In the genomic region with DNA sequence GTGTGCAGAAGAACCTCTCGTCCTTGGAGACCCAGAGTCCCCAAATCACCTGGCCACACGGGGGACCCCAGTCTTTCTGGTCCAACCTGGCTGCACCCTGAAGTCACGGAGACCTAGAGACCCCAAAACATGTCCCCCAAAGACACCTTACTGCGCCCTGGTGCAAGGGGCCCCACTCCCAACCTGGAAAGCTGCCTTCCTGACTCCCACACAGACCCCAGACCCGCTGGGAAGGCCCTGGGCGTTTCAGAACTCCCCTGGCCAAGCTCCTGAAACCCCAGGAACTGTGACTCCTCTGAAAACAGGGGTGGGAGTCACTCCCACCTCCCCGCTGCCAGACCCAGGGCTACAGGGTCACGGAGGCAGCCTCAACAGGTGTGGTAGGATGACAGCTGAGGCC, we compare ENCODE assay signal across 26 cellular contexts. TPM values are rescaled to one million over a fixed set of nuclear protein-coding genes. Genes with fewer than 3 reads are reported as not detected.
DNase-seq lines count a peak whose midpoint lies in the region; ATAC-seq, FAIRE-seq and TF ChIP-seq lines count a peak whose summit lies in the region.
"Had no signal": no experiment of that assay in that cellular context is flagged by ENCODE, and none has a peak within 500 bp of the region (broad histone marks: within the 10 kb centered on the region; RNA-seq: fewer than 3 reads in every experiment).

No MANE protein-coding gene starts in this region.

- H3K36me3 ChIP-seq in H1 (ENCODE audit: control insufficient read depth in 2 of 4, insufficient read depth in 4 of 4, low read length in 3 of 4), result no peaks in the 10 kb centered on the region; a peak in 1 of 8 replicates
- H3K36me3 ChIP-seq: BLaER1 had no signal

- H3K9me3 Mint-ChIP-seq in T-helper 1 cell treated with Interleukin-12 subunit alpha and Interleukin-12 subunit beta and Interleukin-4 antibody, amounts not matched to agents 30 μg/mL and 1 μg/mL, for 36 hours, result peaks cover 19% of the 10 kb centered on the region
- H3K9me3 Mint-ChIP-seq: CD4-positive, alpha-beta T cell had no signal

- no peak for TF ChIP-seq RAD21 in H1 (IDR thresholded peaks at IDR 0.05 in 1 of 2, conservative IDR thresholded peaks at IDR 0.05 in 1 of 2; ENCODE audit: low read depth in 2 of 2, low read length in 2 of 2)

- TF ChIP-seq CTCF in H1 (IDR thresholded peaks at IDR 0.05; ENCODE audit: control extremely low read depth in 1 of 3, insufficient read depth in 1 of 3, low read depth in 1 of 3, low read length in 3 of 3), result no peak

- H3K79me1 ChIP-seq in H1 (ENCODE audit: low read depth, low read length), result no peaks in the 10 kb centered on the region

- ATAC-seq in HG02938 (IDR thresholded peaks at IDR 0.05; ENCODE audit: unreplicated experiment), result no peak
- ATAC-seq: HCT116 had no signal

- TF ChIP-seq EP300 in H1 (IDR thresholded peaks at IDR 0.05; ENCODE audit: borderline replicate concordance in 1 of 2, low read depth in 2 of 2, low read length in 2 of 2), result no peak

- H3K4me2 ChIP-seq in H1 (ENCODE audit: insufficient read depth in 1 of 2, low read depth in 2 of 2, low read length in 2 of 2), result no peak overlapping the region; a peak in 1 of 4 replicates
- H3K4me2 ChIP-seq: BLaER1 had no signal

- no peak overlapping the region for H3K23ac ChIP-seq in H1 (ENCODE audit: insufficient read length)

- CTCF ChIA-PET in H1 (lab: Charles Lee; ENCODE audit: partially characterized antibody), result no interaction called here

- peak overlapping the region; percentile 68 for H3K27ac Mint-ChIP-seq in T-helper 1 cell treated with Interleukin-12 subunit alpha and Interleukin-12 subunit beta and Interleukin-4 antibody, amounts not matched to agents 30 μg/mL and 1 μg/mL, for 36 hours
- H3K27ac Mint-ChIP-seq: CD4-positive, alpha-beta T cell; IgD-negative memory B cell had no signal

- H3K36me3 Mint-ChIP-seq in T-helper 1 cell treated with Interleukin-12 subunit alpha and Interleukin-12 subunit beta and Interleukin-4 antibody, amounts not matched to agents 30 μg/mL and 1 μg/mL, for 36 hours (ENCODE audit: low read depth), result no peaks in the 10 kb centered on the region
- H3K36me3 Mint-ChIP-seq: IgD-negative memory B cell had no signal

- H3K9me3 ChIP-seq in H1 (ENCODE audit: insufficient read depth in 2 of 2, low read depth in 1 of 2, low read length in 1 of 2), result no peaks in the 10 kb centered on the region
- H3K9me3 ChIP-seq: BLaER1 had no signal

- H3K79me2 ChIP-seq in H1 (ENCODE audit: control insufficient read depth in 1 of 2, insufficient read depth in 2 of 2, low read length in 2 of 2), result no peaks in the 10 kb centered on the region

- no peak overlapping the region for H3K9ac ChIP-seq in H1 (replicated peaks in 1 of 4; ENCODE audit: extremely low read depth in 1 of 4, low read depth in 3 of 4, low read length in 3 of 4)
- H3K9ac ChIP-seq: BLaER1 had no signal

- TF ChIP-seq POLR2A in H1 (IDR thresholded peaks at IDR 0.05; ENCODE audit: control extremely low read depth in 1 of 2, low read depth in 2 of 2, low read length in 2 of 2), result no peak

- H2AK5ac ChIP-seq in H1 (ENCODE audit: low read depth, low read length), result no peak overlapping the region

- DNase-seq in T-helper 1 cell (no peak), H1 (ENCODE audit: low read depth in 1 of 2, low spot score in 2 of 2) (peak in 1 of 2 experiments; percentile 37), mesenteric fat pad (ENCODE audit: low spot score) (peak; percentile 39), ureter (ENCODE audit: low spot score) (peak; percentile 14), retina (no peak), NCI-H187 treated with DMSO at 0.1 percent for 48 hours (lab: John Stamatoyannopoulos, UW) (no peak)
- DNase-seq: ACHN; CD4-positive, alpha-beta T cell; COR-L47; DMS 273 treated with DMSO at 0.1 percent for 48 hours; GOT3; NCI-H187; NCI-H2107; NCI-H446 treated with DMSO at 0.1 percent for 48 hours; NCI-H526 treated with DMSO at 0.1 percent for 48 hours; Right ventricle myocardium superior had no signal

- H3K4me3 ChIP-seq in H1 (ENCODE audit: extremely low read depth in 1 of 4, insufficient read depth in 2 of 4, low read depth in 3 of 4, low read length in 4 of 4), result no peak overlapping the region
- H3K4me3 ChIP-seq: BLaER1 had no signal

- peaks cover 42 to 62% (median 56%) of the 10 kb centered on the region in 4 experiments for H3K27me3 ChIP-seq in H1 (replicated peaks in 1 of 4; ENCODE audit: control insufficient read depth in 3 of 4, extremely low read depth in 1 of 4, insufficient read depth in 3 of 4, low read length in 3 of 4)

- H4K20me1 ChIP-seq in H1 (replicated peaks in 1 of 2; ENCODE audit: control insufficient read depth in 1 of 2, insufficient read depth in 2 of 2, low read length in 2 of 2), result no peaks in the 10 kb centered on the region

- H2BK20ac ChIP-seq in H1 (ENCODE audit: low read length), result no peak overlapping the region

- peaks cover 30% of the 10 kb centered on the region for H3K27me3 Mint-ChIP-seq in T-helper 1 cell treated with Interleukin-12 subunit alpha and Interleukin-12 subunit beta and Interleukin-4 antibody, amounts not matched to agents 30 μg/mL and 1 μg/mL, for 36 hours (ENCODE audit: low read depth)

- no peak overlapping the region for H3K18ac ChIP-seq in H1 (ENCODE audit: extremely low read depth, low read length)

- no peak overlapping the region for H2AFZ ChIP-seq in H1 (ENCODE audit: low read length)

- no peaks in the 10 kb centered on the region for H3K4me1 Mint-ChIP-seq in T-helper 1 cell treated with Interleukin-12 subunit alpha and Interleukin-12 subunit beta and Interleukin-4 antibody, amounts not matched to agents 30 μg/mL and 1 μg/mL, for 36 hours (ENCODE audit: low read depth)

- peaks cover 3% of the 10 kb centered on the region; the same call in 1 of the 2 replicates for H3K23me2 ChIP-seq in H1 (ENCODE audit: low read depth, low read length)

- POLR2A ChIA-PET in H1 (lab: Charles Lee; ENCODE audit: partially characterized antibody), result no interaction called here

- no peak overlapping the region for H3K27ac ChIP-seq in H1 (ENCODE audit: low read depth, low read length)
- H3K27ac ChIP-seq: 22Rv1, BLaER1 had no signal

- H2BK15ac ChIP-seq in H1 (ENCODE audit: low read length), result peak overlapping the region; percentile 61; the same call in 1 of the 2 replicates

- no peak overlapping the region for H2BK120ac ChIP-seq in H1 (replicated peaks; ENCODE audit: low read depth, low read length)

- no peak overlapping the region for H4K5ac ChIP-seq in H1 (ENCODE audit: insufficient read length, low read depth, low read length)

- no peak overlapping the region for H3K14ac ChIP-seq in H1 (ENCODE audit: insufficient read length)

- H3K4me3 Mint-ChIP-seq in T-helper 1 cell treated with Interleukin-12 subunit alpha and Interleukin-12 subunit beta and Interleukin-4 antibody, amounts not matched to agents 30 μg/mL and 1 μg/mL, for 36 hours, result no peak overlapping the region
- H3K4me3 Mint-ChIP-seq: CD4-positive, alpha-beta T cell; IgD-negative memory B cell had no signal

- H4K91ac ChIP-seq in H1 (replicated peaks; ENCODE audit: insufficient read length, low read length), result no peak overlapping the region

- no peak overlapping the region for H3K4ac ChIP-seq in H1 (replicated peaks; ENCODE audit: insufficient read length, low read depth, low read length)

- FAIRE-seq in H1 (lab: Jason Lieb, UNC), result no peak
- FAIRE-seq: GM12892, GM18507 had no signal

- peaks cover 0 to 16% (median 10%) of the 10 kb centered on the region in 4 experiments; a peak in 5 of 7 replicates for H3K4me1 ChIP-seq in H1 (replicated peaks in 1 of 4; ENCODE audit: control insufficient read depth in 3 of 4, insufficient read depth in 4 of 4, low read length in 3 of 4)
- H3K4me1 ChIP-seq: BLaER1 had no signal

- H3K56ac ChIP-seq in H1 (replicated peaks; ENCODE audit: insufficient read length, low read depth, low read length), result no peak overlapping the region

- no peak overlapping the region for H2BK5ac ChIP-seq in H1 (ENCODE audit: low read depth, low read length)

- 0 out of 2 replicates have a peak overlapping the region, but pooled peaks have one; percentile 17 for H2BK12ac ChIP-seq in H1 (ENCODE audit: low read depth, low read length)

- H4K8ac ChIP-seq in H1 (ENCODE audit: extremely low read depth, insufficient read depth, low read length), result no peak overlapping the region

- WGBS in H1 (ENCODE audit: extremely low coverage in 1 of 2, insufficient coverage in 1 of 2, insufficient read length in 1 of 2, insufficient replicate concordance in 2 of 2, low coverage in 1 of 2, low lambda C conversion rate in 2 of 2, missing lambda C conversion rate in 1 of 2), 2 experiments, result 76% methylated on average over 8 of the region's 8 CpGs; no CpG with 5 or more reads in 1 of the 2 experiments

TF ChIP-seq in H1, 55 proteins besides CTCF, POLR2A, EP300 and RAD21:
- TF ChIP-seq JUND (IDR thresholded peaks at IDR 0.05; ENCODE audit: low read length) (no peak), CHD1 (IDR thresholded peaks at IDR 0.05; ENCODE audit: low read depth, low read length) (no peak), SAP30 (IDR thresholded peaks at IDR 0.05; ENCODE audit: insufficient read depth, insufficient replicate concordance, low read length) (no peak), SP2 (IDR thresholded peaks at IDR 0.05; ENCODE audit: low read length) (no peak), EGR1 (IDR thresholded peaks at IDR 0.05; ENCODE audit: borderline replicate concordance, low read depth, low read length) (no peak), CREB1 (IDR thresholded peaks at IDR 0.05) (no peak), JUN (IDR thresholded peaks at IDR 0.05; ENCODE audit: low read depth, low read length) (no peak), MAFK (IDR thresholded peaks at IDR 0.05; ENCODE audit: low read depth, low read length) (no peak), TAF1 (IDR thresholded peaks at IDR 0.05; ENCODE audit: low read depth, low read length) (no peak)

RNA-seq across cellular contexts. Expression of gene SHOX, which starts 12.7 kb away (rescaled TPM):
- total RNA-seq in H1 (2021; fragmentation: NEBNext Ultra II Directional; extraction: Animal tissue kit (Norgen Biotek cat#: 25700)), result 0.15 TPM in 1 of 2 replicates, not detected in the other
- 0.05 and 0.06 TPM in 2 replicates for polyA plus RNA-seq in H1 (2011; rRNA removed)
- polyA plus RNA-seq in H1 (2011; cell fraction: cytosol; rRNA removed), result 0.12 TPM
- polyA plus RNA-seq in H1 (2011; cell fraction: nucleus; rRNA removed), result 0.16 TPM
- 0.06 to 0.09 TPM in 2 of 4 replicates, not detected in the others for polyA plus RNA-seq in H1 (2012, experiment 1 of 2)
- not detected for polyA plus RNA-seq in H1 (2012, experiment 2 of 2)
- polyA plus RNA-seq in H1 (2013, experiment 1 of 2), result 0.02 TPM
- polyA plus RNA-seq in H1 (2013, experiment 2 of 2), result not detected
- 0.05 TPM in 1 of 2 replicates, not detected in the other for polyA minus RNA-seq in H1 (2011; rRNA and poly(A)+ RNA removed)
- not detected for polyA minus RNA-seq in H1 (2011; cell fraction: cytosol; rRNA and poly(A)+ RNA removed)
- not detected for polyA minus RNA-seq in H1 (2011; cell fraction: nucleus; rRNA and poly(A)+ RNA removed)
- total RNA-seq in mesenteric fat pad (0.10 TPM), ureter (not detected)
- total RNA-seq: CD4-positive, alpha-beta T cell; G401; Right ventricle myocardium superior; RPMI7951 had no signal
- polyA plus RNA-seq: IgD-negative memory B cell had no signal

Comparison
In these comparisons a context has a peak if more than half of its experiments do, and no peak if none do; other contexts are left out.
1. DNase-seq: peak in mesenteric fat pad (single experiment) and ureter (single experiment); none in T-helper 1 cell (0 of 5), retina (single experiment) and NCI-H187 treated with DMSO at 0.1 percent for 48 hours (single experiment).